Comparison of ENCODE assay signal across 16 cellular contexts in genomic region chr9:136920832-136921231, GRCh38. TPM values are rescaled to one million over a fixed set of nuclear protein-coding genes. Genes with fewer than 3 reads are reported as not detected.
A peak's percentile ranks its signal among the peaks of the same experiment; 100 is the strongest.
DNase-seq lines count a peak whose midpoint lies in the region; ATAC-seq and TF ChIP-seq lines count a peak whose summit lies in the region.
"Had no signal": no experiment of that assay in that cellular context is flagged by ENCODE, and none has a peak within 500 bp of the region (broad histone marks: within the 10 kb centered on the region; RNA-seq: fewer than 3 reads in every experiment).

No MANE protein-coding gene starts in this region.

- H3K4ac ChIP-seq in H9 (ENCODE audit: low read depth, low read length), result no peak overlapping the region

- H4K20me1 ChIP-seq in H9 (ENCODE audit: control insufficient read depth, insufficient read depth, insufficient read length), result no peaks in the 10 kb centered on the region

- no CpG with 5 or more reads among the region's 12 CpGs for WGBS in H9 (ENCODE audit: extremely low coverage, insufficient read length, low lambda C conversion rate)

- H3T11ph ChIP-seq in H9 (ENCODE audit: low read length), result no peak overlapping the region

- no peak overlapping the region for H2AFZ ChIP-seq in H9 (ENCODE audit: low read length)
- H2AFZ ChIP-seq: GM23338 had no signal

- H3K4me2 ChIP-seq in H9 (ENCODE audit: insufficient read depth, insufficient read length, low read length), result no peak overlapping the region
- H3K4me2 ChIP-seq: GM23338 had no signal

- H3K9me3 Mint-ChIP-seq in activated naive CD4-positive, alpha-beta T cell treated with anti-CD3 and anti-CD28 coated beads, Interleukin-2, amount 50 U/mL, for 72 hours, result no peaks in the 10 kb centered on the region
- no peaks in the 10 kb centered on the region for H3K9me3 Mint-ChIP-seq in H9
- no peaks in the 10 kb centered on the region for H3K9me3 Mint-ChIP-seq in stimulated activated effector memory CD8-positive, alpha-beta T cell treated with anti-CD3 and anti-CD28 coated beads, Interleukin-12 subunit alpha, Interleukin-12 subunit beta, amount 100 ng/mL, for 72 hours
- H3K9me3 Mint-ChIP-seq: CD4-positive, alpha-beta T cell; GM23338 had no signal

- TF ChIP-seq CTCF in H9 (conservative IDR thresholded peaks at IDR 0.05), result no peak

- no peak overlapping the region for H2BK15ac ChIP-seq in H9 (ENCODE audit: low read depth, low read length)

- no peaks in the 10 kb centered on the region for H3K79me2 ChIP-seq in H9 (ENCODE audit: insufficient read depth, low read length)

- no peaks in the 10 kb centered on the region for H3K27me3 Mint-ChIP-seq in H9 (ENCODE audit: low read depth)
- H3K27me3 Mint-ChIP-seq: B cell; CD4-positive, alpha-beta T cell had no signal

- no peak overlapping the region for H4K91ac ChIP-seq in H9 (ENCODE audit: insufficient read length, low read depth, low read length)

- H3K79me1 ChIP-seq in H9 (ENCODE audit: insufficient read depth, low read depth, low read length, poor library complexity, severe bottlenecking), result no peaks in the 10 kb centered on the region

- H4K8ac ChIP-seq in H9 (replicated peaks; ENCODE audit: insufficient read length, low read depth, low read length), result no peak overlapping the region

- no peak overlapping the region; a peak in 1 of 5 replicates for H3K4me3 Mint-ChIP-seq in H9
- no peak overlapping the region for H3K4me3 Mint-ChIP-seq in stimulated activated effector memory CD8-positive, alpha-beta T cell treated with anti-CD3 and anti-CD28 coated beads, Interleukin-12 subunit alpha, Interleukin-12 subunit beta, amount 100 ng/mL, for 72 hours
- H3K4me3 Mint-ChIP-seq: B cell; CD4-positive, alpha-beta T cell; GM23338 had no signal

- H3K27me3 ChIP-seq in H9 (ENCODE audit: insufficient read depth, low read length), result no peaks in the 10 kb centered on the region

- no peaks in the 10 kb centered on the region for H3K23me2 ChIP-seq in H9 (ENCODE audit: insufficient read length, low read depth, low read length, poor library complexity, severe bottlenecking)

- no peak overlapping the region for H2AK5ac ChIP-seq in H9 (ENCODE audit: insufficient read length, low read length)

- H2BK20ac ChIP-seq in H9 (ENCODE audit: low read depth, low read length, poor library complexity, severe bottlenecking), result no peak overlapping the region

- H3K18ac ChIP-seq in H9 (ENCODE audit: insufficient read length, low read depth, low read length), result no peak overlapping the region

- no peak overlapping the region for H4K5ac ChIP-seq in H9 (ENCODE audit: insufficient read length, low read depth, low read length)

- no peak overlapping the region for H2BK120ac ChIP-seq in H9 (ENCODE audit: low read depth, low read length, poor library complexity, severe bottlenecking)

- H3K36me3 Mint-ChIP-seq in activated naive CD4-positive, alpha-beta T cell treated with anti-CD3 and anti-CD28 coated beads, Interleukin-2, amount 50 U/mL, for 72 hours, result peaks cover 12 to 17% of the 10 kb centered on the region in 2 donors
- peaks cover 38 to 74% (median 68%) of the 10 kb centered on the region in 3 experiments; a peak in 6 of 7 replicates for H3K36me3 Mint-ChIP-seq in H9 (ENCODE audit: insufficient read depth in 1 of 3, low read depth in 3 of 3)
- peaks cover 95% of the 10 kb centered on the region for H3K36me3 Mint-ChIP-seq in stimulated activated effector memory CD8-positive, alpha-beta T cell treated with anti-CD3 and anti-CD28 coated beads, Interleukin-12 subunit alpha, Interleukin-12 subunit beta, amount 100 ng/mL, for 72 hours

- H3K23ac ChIP-seq in H9 (ENCODE audit: insufficient read length, low read depth, low read length), result no peak overlapping the region

- H2BK5ac ChIP-seq in H9 (ENCODE audit: insufficient read length, low read length), result no peak overlapping the region

- H3K4me1 Mint-ChIP-seq in H9, result no peaks in the 10 kb centered on the region
- H3K4me1 Mint-ChIP-seq in stimulated activated effector memory CD8-positive, alpha-beta T cell treated with anti-CD3 and anti-CD28 coated beads, Interleukin-12 subunit alpha, Interleukin-12 subunit beta, amount 100 ng/mL, for 72 hours, result peaks cover 17% of the 10 kb centered on the region
- H3K4me1 Mint-ChIP-seq: B cell, GM23338 had no signal

- DNase-seq in activated naive CD4-positive, alpha-beta T cell treated with anti-CD3 and anti-CD28 coated beads, Interleukin-2, amount 50 U/mL, for 72 hours (ENCODE audit: low spot score in 2 of 2), result no peak
- DNase-seq in activated naive CD4-positive, alpha-beta T cell (lab: John Stamatoyannopoulos, UW), result no peak
- DNase-seq in H9, result peak; percentile 17
- no peak for DNase-seq in caudate nucleus (lab: John Stamatoyannopoulos, UW)
- DNase-seq in stimulated activated effector memory CD8-positive, alpha-beta T cell treated with anti-CD3 and anti-CD28 coated beads, Interleukin-12 subunit alpha, Interleukin-12 subunit beta, amount 100 ng/mL, for 72 hours (ENCODE audit: low spot score in 2 of 2), result no peak
- DNase-seq: C1 segment of cervical spinal cord; CD4-positive, alpha-beta T cell; DMS79; H7 had no signal

- no peak overlapping the region for H3K56ac ChIP-seq in H9 (ENCODE audit: insufficient read length, low read depth, low read length)

- H3K27ac Mint-ChIP-seq in activated naive CD4-positive, alpha-beta T cell treated with anti-CD3 and anti-CD28 coated beads, Interleukin-2, amount 50 U/mL, for 72 hours, result peak overlapping the region; percentile 36 to 57
- no peak overlapping the region for H3K27ac Mint-ChIP-seq in H9
- H3K27ac Mint-ChIP-seq in stimulated activated effector memory CD8-positive, alpha-beta T cell treated with anti-CD3 and anti-CD28 coated beads, Interleukin-12 subunit alpha, Interleukin-12 subunit beta, amount 100 ng/mL, for 72 hours, result peak overlapping the region; percentile 71
- H3K27ac Mint-ChIP-seq: B cell; CD4-positive, alpha-beta T cell; GM23338 had no signal

- ATAC-seq in activated naive CD4-positive, alpha-beta T cell treated with anti-CD3 and anti-CD28 coated beads, Interleukin-2, amount 50 U/mL, for 72 hours, result no peak
- no peak for ATAC-seq in stimulated activated effector memory CD8-positive, alpha-beta T cell treated with anti-CD3 and anti-CD28 coated beads, Interleukin-12 subunit alpha, Interleukin-12 subunit beta, amount 100 ng/mL, for 72 hours
- ATAC-seq in HG03139 (IDR thresholded peaks at IDR 0.05; ENCODE audit: unreplicated experiment) (no peak), GM18517 (IDR thresholded peaks at IDR 0.05; ENCODE audit: unreplicated experiment) (no peak)
- ATAC-seq: GM12878, GM23338 had no signal

- H3K14ac ChIP-seq in H9 (ENCODE audit: insufficient read depth, low read length), result no peak overlapping the region

- H3K9ac ChIP-seq in H9 (ENCODE audit: extremely low read depth, insufficient read length, low read length), result no peak overlapping the region

- no peaks in the 10 kb centered on the region for H3K9me3 ChIP-seq in H9 (ENCODE audit: control insufficient read depth, low read depth, low read length)

- no peak overlapping the region for H2BK12ac ChIP-seq in H9 (ENCODE audit: insufficient read length, low read depth, low read length)

- no peaks in the 10 kb centered on the region for H3K4me1 ChIP-seq in H9 (ENCODE audit: insufficient read depth, low read length)

- no peak overlapping the region for H3K27ac ChIP-seq in H9 (ENCODE audit: insufficient read length, low read depth, low read length)
- H3K27ac ChIP-seq in caudate nucleus (ENCODE audit: low read depth, low read length), result peak overlapping the region; percentile 46

RNA-seq across cellular contexts. Expression of gene FBXW5, which starts 23.7 kb away (rescaled TPM):
- total RNA-seq in activated naive CD4-positive, alpha-beta T cell treated with anti-CD3 and anti-CD28 coated beads, Interleukin-2, amount 50 U/mL, for 72 hours, result 100 to 1,000 TPM in 1 of 2 donors, 10 to 100 TPM in 1; 66.9 to 107 TPM
- 62.2 and 65.0 TPM in 2 replicates for total RNA-seq in H9 (2021)

RNA-seq across cellular contexts. Expression of gene C8G, which starts 24.2 kb away (rescaled TPM):
- 1 to 10 TPM; 1.5 to 2.5 TPM for total RNA-seq in activated naive CD4-positive, alpha-beta T cell treated with anti-CD3 and anti-CD28 coated beads, Interleukin-2, amount 50 U/mL, for 72 hours
- 0.96 and 1.3 TPM in 2 replicates for total RNA-seq in H9 (2021)
- total RNA-seq: CD4-positive, alpha-beta T cell; G401; GM23338; H7 had no signal

RNA-seq across cellular contexts. Expression of gene LCN12, which starts 31.2 kb away (rescaled TPM):
- total RNA-seq in activated naive CD4-positive, alpha-beta T cell treated with anti-CD3 and anti-CD28 coated beads, Interleukin-2, amount 50 U/mL, for 72 hours, result 1 to 10 TPM in 1 of 2 donors, under 1 TPM in 1; 0.64 to 2.0 TPM
- 2.1 and 4.5 TPM in 2 replicates for total RNA-seq in H9 (2021)
- total RNA-seq: G401, HT1080 had no signal

RNA-seq across cellular contexts. Expression of gene TRAF2, which starts 34.5 kb away (rescaled TPM):
- total RNA-seq in activated naive CD4-positive, alpha-beta T cell treated with anti-CD3 and anti-CD28 coated beads, Interleukin-2, amount 50 U/mL, for 72 hours, result 10 to 100 TPM; 53.7 to 56.5 TPM
- total RNA-seq in H9 (2021), result 48.8 and 49.2 TPM in 2 replicates

RNA-seq across cellular contexts. Expression of gene EDF1, which starts 54.7 kb away (rescaled TPM):
- 100 to 1,000 TPM; 272 to 274 TPM for total RNA-seq in activated naive CD4-positive, alpha-beta T cell treated with anti-CD3 and anti-CD28 coated beads, Interleukin-2, amount 50 U/mL, for 72 hours
- 318 and 328 TPM in 2 replicates for total RNA-seq in H9 (2021)

Comparison
In these comparisons a context has a peak if more than half of its experiments do, and no peak if none do; other contexts are left out.
1. H3K27ac Mint-ChIP-seq: peak in activated naive CD4-positive, alpha-beta T cell treated with anti-CD3 and anti-CD28 coated beads, Interleukin-2, amount 50 U/mL, for 72 hours (2 of 2) and stimulated activated effector memory CD8-positive, alpha-beta T cell treated with anti-CD3 and anti-CD28 coated beads, Interleukin-12 subunit alpha, Interleukin-12 subunit beta, amount 100 ng/mL, for 72 hours (single experiment); none in H9 (0 of 3).